Comparison of ENCODE assay signal across 1 cellular context in the genomic region with DNA sequence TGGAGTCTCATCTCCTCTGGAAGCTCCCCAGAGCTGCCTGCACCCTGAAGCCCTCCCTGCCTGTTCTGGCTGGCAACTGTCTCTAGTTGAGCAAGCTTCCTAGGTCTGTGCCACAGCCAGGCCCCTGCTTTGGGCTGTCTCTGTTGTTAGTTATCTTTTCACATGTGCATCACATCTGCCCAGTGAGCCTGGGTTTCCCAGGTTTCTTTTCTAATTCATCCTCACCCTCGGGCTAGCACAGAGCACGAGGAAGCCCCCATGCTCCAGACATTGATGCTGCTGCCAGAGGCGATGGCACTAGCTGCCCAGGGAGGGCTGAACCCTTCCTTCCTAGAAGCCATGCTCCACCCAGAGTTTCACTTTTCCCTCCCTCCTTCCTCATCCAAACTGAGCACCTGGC.
TF ChIP-seq lines count a peak whose summit lies in the region.

No MANE protein-coding gene starts in this region.

TF ChIP-seq in SK-N-SH treated with all-trans-retinoic acid at 6 μM for 48 hours, 23 proteins besides CTCF, POLR2A, EP300 and RAD21 (continued from another document):
- TF ChIP-seq TCF4 (CRISPR knock-in tag; IDR thresholded peaks at IDR 0.05; ENCODE audit: borderline replicate concordance) (no peak; the same call in 1 of the 2 replicates), ZFP3 (CRISPR knock-in tag; IDR thresholded peaks at IDR 0.05) (no peak), OSR1 (CRISPR knock-in tag; IDR thresholded peaks at IDR 0.05) (no peak), ZFP30 (CRISPR knock-in tag; IDR thresholded peaks at IDR 0.05) (no peak), BACH2 (CRISPR knock-in tag; IDR thresholded peaks at IDR 0.05; ENCODE audit: borderline replicate concordance) (no peak), TOX (CRISPR knock-in tag; IDR thresholded peaks at IDR 0.05; ENCODE audit: borderline replicate concordance) (no peak)
TF ChIP-seq in SK-N-SH treated with all-trans-retinoic acid at 6 μM for 48 hours: peak in this region for 0.
